ENCODE assay signal across 8 cellular contexts in genomic region chr14:55129428-55130193, GRCh38. TPM values are rescaled to one million over a fixed set of nuclear protein-coding genes. Genes with fewer than 3 reads are reported as not detected.
DNase-seq lines count a peak whose midpoint lies in the region; ATAC-seq lines count a peak whose summit lies in the region.

No MANE protein-coding gene starts in this region.

- DNase-seq in Daoy (ENCODE audit: low read depth) (peak; percentile 81), HuH-7.5 (ENCODE audit: low spot score) (peak; percentile 64), mesenteric fat pad (ENCODE audit: low spot score) (peak; percentile 91), NCI-H2171 treated with DMSO at 0.1 percent for 48 hours (lab: John Stamatoyannopoulos, UW) (no peak)
- DNase-seq in activated CD4-positive, alpha-beta T cell treated with anti-CD3 and anti-CD28 coated beads, Interleukin-2, amount 50 U/mL, for 4 hours: peak; percentile 35 to 44
- peak; percentile 42 for DNase-seq in effector CD4-positive, alpha-beta T cell
- DNase-seq in stimulated activated CD8-positive, alpha-beta memory T cell treated with anti-CD3 and anti-CD28 coated beads, Interleukin-7, amount 100 ng/mL, for 4 hours (ENCODE audit: low read depth in 2 of 2): peak; percentile 34 to 54

- peak; percentile 60 for ATAC-seq in GM21529 (IDR thresholded peaks at IDR 0.05; ENCODE audit: unreplicated experiment)

RNA-seq across cellular contexts. Expression of gene LGALS3, which starts 0.6 kb away (rescaled TPM):
- 86.6 and 88.5 TPM in 2 replicates for total RNA-seq in Daoy (2014; rRNA removed; shearing (Covaris generic))
- 241 TPM for total RNA-seq in mesenteric fat pad
